16 cellular contexts compared by ENCODE assay signal in the genomic region with DNA sequence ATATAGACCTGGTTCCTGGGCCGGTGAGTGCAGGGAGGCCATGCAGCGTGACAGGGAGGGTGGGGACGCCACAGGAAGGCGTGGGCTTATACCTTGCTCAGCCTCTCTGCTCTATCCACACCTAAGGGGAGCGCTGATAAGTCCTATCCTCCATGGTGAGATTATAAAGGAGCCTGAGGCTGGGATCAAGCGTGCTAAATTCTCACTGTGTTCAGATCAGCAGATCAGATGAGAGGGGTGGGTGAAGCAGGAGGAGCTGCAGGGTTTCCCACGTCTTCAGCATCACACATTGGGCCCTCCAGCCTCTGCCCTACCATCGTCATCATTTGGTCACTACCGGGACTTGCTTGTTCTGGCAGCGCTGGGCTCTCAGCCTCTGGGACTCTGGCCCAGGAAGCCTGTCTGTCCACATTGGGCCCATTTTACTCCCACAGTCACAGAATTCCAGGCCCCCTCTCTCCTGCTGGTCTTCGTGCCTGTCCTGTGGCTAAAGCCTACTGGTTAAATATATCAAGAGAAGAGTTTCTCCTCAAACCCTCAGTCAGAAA. TPM values are rescaled to one million over a fixed set of nuclear protein-coding genes. Genes with fewer than 3 reads are reported as not detected.
A peak's percentile ranks its signal among the peaks of the same experiment; 100 is the strongest.
DNase-seq lines count a peak whose midpoint lies in the region; ATAC-seq and TF ChIP-seq lines count a peak whose summit lies in the region.
"Had no signal": no experiment of that assay in that cellular context is flagged by ENCODE, and none has a peak within 500 bp of the region (broad histone marks: within the 10 kb centered on the region; RNA-seq: fewer than 3 reads in every experiment).

No MANE protein-coding gene starts in this region.

- peak overlapping the region; percentile 9 to 36 for H3K27ac ChIP-seq in coronary artery
- no peak overlapping the region for H3K27ac ChIP-seq in mesendoderm (ENCODE audit: low read depth, low read length)
- no peak overlapping the region for H3K27ac ChIP-seq in aorta (ENCODE audit: low read depth in 1 of 2, low read length in 2 of 2)
- no peak overlapping the region for H3K27ac ChIP-seq in ovary
- H3K27ac ChIP-seq: A549, C4-2B, GM23248 had no signal

- H3K23ac ChIP-seq in mesendoderm (ENCODE audit: low read length): no peak overlapping the region

- H3K36me3 ChIP-seq in mesendoderm (ENCODE audit: control insufficient read depth, insufficient read depth, low read length): no peaks in the 10 kb centered on the region
- H3K36me3 ChIP-seq in aorta (ENCODE audit: control insufficient read depth in 1 of 2, insufficient read depth in 2 of 2, low read length in 1 of 2): no peaks in the 10 kb centered on the region
- H3K36me3 ChIP-seq in ovary: no peaks in the 10 kb centered on the region
- H3K36me3 ChIP-seq: BE2C had no signal

- H3K4me1 ChIP-seq in mesendoderm (ENCODE audit: control insufficient read depth, low read depth, low read length) (no peaks in the 10 kb centered on the region), aorta (ENCODE audit: control insufficient read depth in 1 of 2, insufficient read depth in 2 of 2, low read length in 2 of 2) (no peaks in the 10 kb centered on the region), ovary (ENCODE audit: insufficient read depth) (no peaks in the 10 kb centered on the region)

- H4K8ac ChIP-seq in mesendoderm (ENCODE audit: low read depth, low read length): no peak overlapping the region

- no peak overlapping the region for H2AK5ac ChIP-seq in mesendoderm (ENCODE audit: low read length)

- no CpG with 5 or more reads among the region's 11 CpGs for WGBS in mesendoderm (ENCODE audit: extremely low coverage, insufficient coverage, low lambda C conversion rate)
- 42 to 47% methylated on average over 11 of the region's 11 CpGs for WGBS in aorta, 2 donors
- 87 to 93% (median 92%) methylated on average over 11 of the region's 11 CpGs for WGBS in ovary, 3 donors

- H2BK5ac ChIP-seq in mesendoderm (ENCODE audit: low read length): no peak overlapping the region

- H2BK15ac ChIP-seq in mesendoderm (replicated peaks; ENCODE audit: low read depth): no peak overlapping the region

- no peak overlapping the region for H3K18ac ChIP-seq in mesendoderm (ENCODE audit: low read length)

- no peak for TF ChIP-seq EP300 in ovary (IDR thresholded peaks at IDR 0.05)

- TF ChIP-seq CTCF in coronary artery (IDR thresholded peaks at IDR 0.05): no peak
- no peak for TF ChIP-seq CTCF in ovary (IDR thresholded peaks at IDR 0.05)

- no peak overlapping the region for H3K4me2 ChIP-seq in mesendoderm (ENCODE audit: low read length)
- H3K4me2 ChIP-seq: A549 had no signal

- H2BK120ac ChIP-seq in mesendoderm (ENCODE audit: low read depth, low read length): no peak overlapping the region

- H3K9ac ChIP-seq in mesendoderm (ENCODE audit: low read length): no peak overlapping the region
- H3K9ac ChIP-seq: GM23248 had no signal

- H3K56ac ChIP-seq in mesendoderm (ENCODE audit: low read length): no peak overlapping the region

- H3K4ac ChIP-seq in mesendoderm (ENCODE audit: low read depth, low read length): no peak overlapping the region

- H3K4me3 ChIP-seq in coronary artery (no peak overlapping the region), mesendoderm (ENCODE audit: low read length) (no peak overlapping the region), aorta (ENCODE audit: low read length in 2 of 2) (no peak overlapping the region), ovary (no peak overlapping the region)
- H3K4me3 ChIP-seq: A549, GM23248 had no signal

- intact Hi-C loops in aorta (cut with DNase I): no loop called here
- intact Hi-C loops in ovary (cut with DNase I): no loop called here

- H3K27me3 ChIP-seq in mesendoderm (ENCODE audit: insufficient read depth, low read length, poor library complexity): no peaks in the 10 kb centered on the region
- no peaks in the 10 kb centered on the region for H3K27me3 ChIP-seq in aorta (ENCODE audit: control insufficient read depth in 1 of 2, insufficient read depth in 2 of 2, low read length in 1 of 2)
- H3K27me3 ChIP-seq in ovary: no peaks in the 10 kb centered on the region
- H3K27me3 ChIP-seq: BE2C had no signal

- no peaks in the 10 kb centered on the region for H3K79me2 ChIP-seq in mesendoderm (ENCODE audit: control insufficient read depth, insufficient read depth, low read length)

- peak; percentile 19 for DNase-seq in M059J (ENCODE audit: low read depth)
- no peak for DNase-seq in coronary artery (ENCODE audit: low spot score)
- DNase-seq in mesendoderm: peak; percentile 46
- peak in 1 of 2 donors; percentile 63 for DNase-seq in aorta
- DNase-seq in cerebellar nuclear complex (lab: John Stamatoyannopoulos, UW): no peak
- no peak for DNase-seq in ovary
- DNase-seq in T-helper 1 cell: no peak
- DNase-seq: CD8-positive, alpha-beta T cell; COR-L47; DND-41; GF-D8; GM23248; H7 had no signal

- no peak overlapping the region for H4K5ac ChIP-seq in mesendoderm (ENCODE audit: low read length)

- H3K9me3 ChIP-seq in aorta (ENCODE audit: control insufficient read depth, low read length) (no peaks in the 10 kb centered on the region), ovary (no peaks in the 10 kb centered on the region)
- H3K9me3 ChIP-seq: A549, BE2C had no signal

- no peaks in the 10 kb centered on the region for H3K79me1 ChIP-seq in mesendoderm (ENCODE audit: low read length)

- TF ChIP-seq POLR2A in ovary (IDR thresholded peaks at IDR 0.05): no peak

- peak; percentile 44 for ATAC-seq in aorta (ENCODE audit: low FRiP score)
- ATAC-seq: A549; CD8-positive, alpha-beta T cell had no signal

RNA-seq across cellular contexts. Expression of a gene that starts 29.1 kb away (rescaled TPM):
- 0.02 and 0.07 TPM in 2 replicates for total RNA-seq in M059J (2014; rRNA removed; shearing (Covaris generic))
- 0.94 TPM for polyA plus RNA-seq in mesendoderm (2013, experiment 1 of 2)
- 0.97 TPM for polyA plus RNA-seq in mesendoderm (2013, experiment 2 of 2)
- total RNA-seq in aorta (10 to 100 TPM in 1 of 2 donors, 1 to 10 TPM in 1; 8.7 to 17.1 TPM), ovary (100 to 1,000 TPM in 4 of 7 donors, 10 to 100 TPM in 3; 37.4 to 344 (median 127) TPM)
- polyA plus RNA-seq in aorta (1 to 10 TPM in 1 of 2 donors, under 1 TPM in 1; 0.75 to 3.8 TPM), ovary (10 to 100 TPM in 1 of 2 donors, 1 to 10 TPM in 1; 5.9 to 19.8 TPM)
- total RNA-seq: CD8-positive, alpha-beta T cell had no signal

Comparison
In these comparisons a context has a peak if more than half of its experiments do, and no peak if none do; other contexts are left out.
1. DNase-seq: peak in M059J (single experiment) and mesendoderm (single experiment); none in coronary artery (single experiment), cerebellar nuclear complex (0 of 2), ovary (0 of 5) and T-helper 1 cell (0 of 5).
2. H3K27ac ChIP-seq: peak in coronary artery (2 of 2); none in mesendoderm (single experiment), aorta (0 of 2) and ovary (0 of 2).